In the genomic region with DNA sequence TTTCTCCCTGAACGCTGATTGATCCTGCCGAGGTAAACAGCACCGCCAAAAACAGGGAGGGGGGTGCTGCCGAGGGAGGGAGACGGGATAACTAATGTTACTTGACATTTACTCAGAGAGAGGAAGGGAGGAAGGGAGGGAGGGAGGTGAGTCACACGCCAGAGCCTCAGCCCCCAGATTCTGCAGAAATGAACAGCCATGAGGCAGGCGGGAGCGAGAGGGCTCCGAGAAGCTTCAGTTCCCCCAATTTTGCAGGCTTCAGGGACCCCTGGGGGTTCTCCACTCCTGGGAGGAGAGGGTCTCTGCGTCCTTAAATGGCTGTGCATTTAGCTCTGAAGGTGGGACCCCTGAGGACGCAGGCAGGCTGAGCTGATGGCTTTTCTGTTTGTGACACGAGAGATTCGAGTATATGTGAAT, we compare ENCODE assay signal across 8 cellular contexts. TPM values are rescaled to one million over a fixed set of nuclear protein-coding genes. Genes with fewer than 3 reads are reported as not detected.
DNase-seq lines count a peak whose midpoint lies in the region; ATAC-seq and TF ChIP-seq lines count a peak whose summit lies in the region.

No MANE protein-coding gene starts in this region.

- no peaks in the 10 kb centered on the region for H4K20me1 ChIP-seq in BLaER1

- H2AK5ac ChIP-seq in mesendoderm (ENCODE audit: low read length), result no peak overlapping the region

- H3K9ac ChIP-seq in BLaER1 (no peak overlapping the region), mesendoderm (ENCODE audit: low read length) (peak overlapping the region; percentile 22)

- peak; percentile 55 for DNase-seq in activated naive CD4-positive, alpha-beta T cell treated with Interleukin-2 at 50 U/mL for 16 hours
- DNase-seq in mesendoderm (peak; percentile 59), SW 1271 (lab: John Stamatoyannopoulos, UW) (no peak), hippocampal formation (lab: John Stamatoyannopoulos, UW) (no peak)

- H4K5ac ChIP-seq in mesendoderm (ENCODE audit: low read length), result no peak overlapping the region

- no peak overlapping the region for H3K4ac ChIP-seq in mesendoderm (ENCODE audit: low read depth, low read length)

- ATAC-seq in HG03280 (IDR thresholded peaks at IDR 0.05; ENCODE audit: unreplicated experiment), result no peak

- H3K27me3 Mint-ChIP-seq in stimulated activated naive CD8-positive, alpha-beta T cell treated with anti-CD3 and anti-CD28 coated beads, Interleukin-15, Interleukin-2, amounts not matched to agents 100 ng/mL and 50 ng/mL, for 24 hours, result no peaks in the 10 kb centered on the region

- H3K36me3 Mint-ChIP-seq in stimulated activated naive CD8-positive, alpha-beta T cell treated with anti-CD3 and anti-CD28 coated beads, Interleukin-15, Interleukin-2, amounts not matched to agents 100 ng/mL and 50 ng/mL, for 24 hours (ENCODE audit: low read depth), result no peaks in the 10 kb centered on the region

- H2BK15ac ChIP-seq in mesendoderm (replicated peaks; ENCODE audit: low read depth), result no peak overlapping the region

- H3K4me1 ChIP-seq in BLaER1 (peaks cover 12% of the 10 kb centered on the region; the same call in 1 of the 2 replicates), mesendoderm (ENCODE audit: control insufficient read depth, low read depth, low read length) (no peaks in the 10 kb centered on the region)

- no peak overlapping the region for H3K18ac ChIP-seq in mesendoderm (ENCODE audit: low read length)

- peak overlapping the region; percentile 81 for H3K4me3 Mint-ChIP-seq in stimulated activated naive CD8-positive, alpha-beta T cell treated with anti-CD3 and anti-CD28 coated beads, Interleukin-15, Interleukin-2, amounts not matched to agents 100 ng/mL and 50 ng/mL, for 24 hours

- no peak overlapping the region for H2BK5ac ChIP-seq in mesendoderm (ENCODE audit: low read length)

- H3K36me3 ChIP-seq in BLaER1 (no peaks in the 10 kb centered on the region), mesendoderm (ENCODE audit: control insufficient read depth, insufficient read depth, low read length) (no peaks in the 10 kb centered on the region)

- no peaks in the 10 kb centered on the region for H3K79me2 ChIP-seq in mesendoderm (ENCODE audit: control insufficient read depth, insufficient read depth, low read length)

- H3K27me3 ChIP-seq in BLaER1 (peaks cover 8% of the 10 kb centered on the region), mesendoderm (ENCODE audit: insufficient read depth, low read length, poor library complexity) (no peaks in the 10 kb centered on the region)

- H3K9me3 Mint-ChIP-seq in stimulated activated naive CD8-positive, alpha-beta T cell treated with anti-CD3 and anti-CD28 coated beads, Interleukin-15, Interleukin-2, amounts not matched to agents 100 ng/mL and 50 ng/mL, for 24 hours, result peaks cover 13% of the 10 kb centered on the region

- H3K56ac ChIP-seq in mesendoderm (ENCODE audit: low read length), result no peak overlapping the region

- H3K4me3 ChIP-seq in BLaER1 (no peak overlapping the region), mesendoderm (ENCODE audit: low read length) (no peak overlapping the region)

- no peak overlapping the region for H3K23ac ChIP-seq in mesendoderm (ENCODE audit: low read length)

- peaks cover 50% of the 10 kb centered on the region for H3K4me1 Mint-ChIP-seq in stimulated activated naive CD8-positive, alpha-beta T cell treated with anti-CD3 and anti-CD28 coated beads, Interleukin-15, Interleukin-2, amounts not matched to agents 100 ng/mL and 50 ng/mL, for 24 hours (ENCODE audit: low read depth)

- H3K27ac ChIP-seq in BLaER1, result no peak overlapping the region
- no peak overlapping the region for H3K27ac ChIP-seq in mesendoderm (ENCODE audit: low read depth, low read length)

- peak overlapping the region; percentile 92 for H3K27ac Mint-ChIP-seq in stimulated activated naive CD8-positive, alpha-beta T cell treated with anti-CD3 and anti-CD28 coated beads, Interleukin-15, Interleukin-2, amounts not matched to agents 100 ng/mL and 50 ng/mL, for 24 hours

- WGBS in mesendoderm (ENCODE audit: extremely low coverage, insufficient coverage, low lambda C conversion rate), result no CpG with 5 or more reads among the region's 13 CpGs

- H4K8ac ChIP-seq in mesendoderm (ENCODE audit: low read depth, low read length), result no peak overlapping the region

- H3K4me2 ChIP-seq in BLaER1 (peak overlapping the region; percentile 50), mesendoderm (ENCODE audit: low read length) (no peak overlapping the region)

- H2BK120ac ChIP-seq in mesendoderm (ENCODE audit: low read depth, low read length), result no peak overlapping the region

- H3K9me3 ChIP-seq in BLaER1, result 0 out of 2 replicates have a peak, but pooled peaks cover 5% of the 10 kb centered on the region

- no peaks in the 10 kb centered on the region for H3K79me1 ChIP-seq in mesendoderm (ENCODE audit: low read length)

TF ChIP-seq in PFSK-1, 5 proteins besides CTCF, POLR2A, EP300 and RAD21:
- TF ChIP-seq REST (IDR thresholded peaks at IDR 0.05; ENCODE audit: insufficient read depth in 1 of 2, low read depth in 2 of 2, low read length in 2 of 2) (no peak), SIN3A (IDR thresholded peaks at IDR 0.05; ENCODE audit: borderline replicate concordance, insufficient read depth, low read length) (no peak), TAF1 (IDR thresholded peaks at IDR 0.05; ENCODE audit: borderline replicate concordance, insufficient read depth, low read length) (no peak), POLR2AphosphoS5 (IDR thresholded peaks at IDR 0.05; ENCODE audit: low read depth, low read length) (no peak), FOXP2 (optimal IDR thresholded peaks at IDR 0.05; ENCODE audit: borderline replicate concordance, extremely low read depth, extremely low read length, insufficient read depth) (peak; percentile 87)

RNA-seq across cellular contexts. Expression of gene IER5L, which starts 59.1 kb away (rescaled TPM):
- 58.6 TPM for polyA plus RNA-seq in PFSK-1 (2012; ENCODE audit: insufficient read length, low read depth)
- 0.93 TPM for polyA plus RNA-seq in mesendoderm (2013, experiment 1 of 2)
- polyA plus RNA-seq in mesendoderm (2013, experiment 2 of 2), result 0.76 TPM

Comparison
In these comparisons a context has a peak if more than half of its experiments do, and no peak if none do; other contexts are left out.
1. DNase-seq: peak in activated naive CD4-positive, alpha-beta T cell treated with Interleukin-2 at 50 U/mL for 16 hours (single experiment) and mesendoderm (single experiment); none in SW 1271 (0 of 2) and hippocampal formation (0 of 2).